In genomic region chr2:130336150-130336876, GRCh38 we compare ENCODE assay signal across 1 cellular context.
TF ChIP-seq lines count a peak whose summit lies in the region.

No MANE protein-coding gene starts in this region.

TF ChIP-seq in HepG2, 621 proteins besides CTCF, POLR2A, EP300 and RAD21 (continued from another document and continues in another):
- peak; percentile 31; the same call in 1 of the 2 replicates for TF ChIP-seq MAX (IDR thresholded peaks at IDR 0.05)
- TF ChIP-seq NFKBIZ (CRISPR knock-in tag; IDR thresholded peaks at IDR 0.05) = no peak
- TF ChIP-seq ZNF24 (IDR thresholded peaks at IDR 0.05) = peak; percentile 81
- no peak for TF ChIP-seq SP1 (IDR thresholded peaks at IDR 0.05)
- 0 out of 2 replicates have a peak, but pooled peaks have one; percentile 12 for TF ChIP-seq SP1 (CRISPR knock-in tag; IDR thresholded peaks at IDR 0.05)
- TF ChIP-seq HDAC1 (CRISPR knock-in tag; IDR thresholded peaks at IDR 0.05) = no peak
- no peak for TF ChIP-seq KLF11 (CRISPR knock-in tag; IDR thresholded peaks at IDR 0.05)
- TF ChIP-seq ZSCAN21 (CRISPR knock-in tag; IDR thresholded peaks at IDR 0.05; ENCODE audit: borderline replicate concordance) = no peak
- TF ChIP-seq KIAA2018 (CRISPR knock-in tag; IDR thresholded peaks at IDR 0.05; ENCODE audit: borderline replicate concordance) = no peak
- no peak for TF ChIP-seq ZBTB7B (CRISPR knock-in tag; IDR thresholded peaks at IDR 0.05)
- TF ChIP-seq FOSL2 (CRISPR knock-in tag; IDR thresholded peaks at IDR 0.05) = no peak
- 0 out of 2 replicates have a peak, but pooled peaks have one; percentile 23 for TF ChIP-seq ARNTL (CRISPR knock-in tag; IDR thresholded peaks at IDR 0.05)
- peak; percentile 25; the same call in 1 of the 2 replicates for TF ChIP-seq MEIS2 (CRISPR knock-in tag; IDR thresholded peaks at IDR 0.05)
- TF ChIP-seq GATA4 (IDR thresholded peaks at IDR 0.05; ENCODE audit: borderline replicate concordance, low read depth) = no peak
- no peak; the same call in 1 of the 2 replicates for TF ChIP-seq BRF2 (CRISPR knock-in tag; IDR thresholded peaks at IDR 0.05)
- TF ChIP-seq FOXA3 (CRISPR knock-in tag; IDR thresholded peaks at IDR 0.05) = no peak
- TF ChIP-seq ZNF770 (CRISPR knock-in tag; IDR thresholded peaks at IDR 0.05) = peak; percentile 98
- no peak for TF ChIP-seq TEAD2 (CRISPR knock-in tag; IDR thresholded peaks at IDR 0.05)
- TF ChIP-seq ZNF879 (CRISPR knock-in tag; IDR thresholded peaks at IDR 0.05) = no peak
- peak; percentile 79 for TF ChIP-seq ZMYM3 (CRISPR knock-in tag; IDR thresholded peaks at IDR 0.05)
- no peak for TF ChIP-seq RNF2 (conservative IDR thresholded peaks at IDR 0.05; ENCODE audit: low read depth)
- TF ChIP-seq ZNF503 (CRISPR knock-in tag; IDR thresholded peaks at IDR 0.05) = no peak
- TF ChIP-seq E2F1 (CRISPR knock-in tag; IDR thresholded peaks at IDR 0.05) = no peak
- TF ChIP-seq RCOR2 (CRISPR knock-in tag; IDR thresholded peaks at IDR 0.05) = 0 out of 2 replicates have a peak, but pooled peaks have one; percentile 11
- TF ChIP-seq GPN1 (CRISPR knock-in tag; IDR thresholded peaks at IDR 0.05; ENCODE audit: borderline replicate concordance) = no peak
- no peak for TF ChIP-seq SMARCC2 (IDR thresholded peaks at IDR 0.05)
- TF ChIP-seq NCOA1 (CRISPR knock-in tag; IDR thresholded peaks at IDR 0.05) = no peak
- TF ChIP-seq YEATS2 (CRISPR knock-in tag; IDR thresholded peaks at IDR 0.05; ENCODE audit: borderline replicate concordance) = no peak
- no peak for TF ChIP-seq ZNF34 (CRISPR knock-in tag; IDR thresholded peaks at IDR 0.05; ENCODE audit: borderline replicate concordance)
- 0 out of 2 replicates have a peak, but pooled peaks have one; percentile 24 for TF ChIP-seq AHDC1 (CRISPR knock-in tag; IDR thresholded peaks at IDR 0.05; ENCODE audit: borderline replicate concordance)
- no peak for TF ChIP-seq ZNF362 (CRISPR knock-in tag; IDR thresholded peaks at IDR 0.05; ENCODE audit: borderline replicate concordance)
- TF ChIP-seq CAMTA2 (CRISPR knock-in tag; IDR thresholded peaks at IDR 0.05; ENCODE audit: borderline replicate concordance) = no peak
- no peak for TF ChIP-seq ZNF235 (CRISPR knock-in tag; IDR thresholded peaks at IDR 0.05; ENCODE audit: borderline replicate concordance)
- no peak for TF ChIP-seq ZFP91 (CRISPR knock-in tag; IDR thresholded peaks at IDR 0.05; ENCODE audit: borderline replicate concordance)
- no peak for TF ChIP-seq ZNF652 (CRISPR knock-in tag; IDR thresholded peaks at IDR 0.05; ENCODE audit: borderline replicate concordance, low read depth)
- TF ChIP-seq ZBTB38 (CRISPR knock-in tag; IDR thresholded peaks at IDR 0.05) = no peak
